26 cellular contexts compared by ENCODE assay signal in the genomic region with DNA sequence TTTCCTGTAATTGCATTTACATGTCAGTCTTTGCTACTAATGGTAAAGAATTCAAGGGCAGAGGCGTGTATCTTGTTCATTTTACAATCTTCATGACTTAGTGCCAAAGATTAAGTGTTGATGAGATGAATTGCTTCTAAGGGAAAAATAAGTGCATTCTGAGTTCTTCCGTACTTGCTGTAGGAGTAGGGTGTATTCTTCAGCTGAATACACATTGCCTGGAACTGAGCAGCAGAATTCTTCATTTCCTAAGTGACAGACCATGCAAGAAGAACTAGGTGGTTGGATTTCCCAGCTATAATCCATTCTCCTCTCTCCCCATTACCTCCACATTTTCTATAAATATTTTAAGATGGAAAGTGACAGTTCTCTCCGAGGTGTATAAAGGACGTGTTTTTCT.
"Had no signal": no experiment of that assay in that cellular context is flagged by ENCODE, and none has a peak within 500 bp of the region (broad histone marks: within the 10 kb centered on the region; RNA-seq: fewer than 3 reads in every experiment).

No MANE protein-coding gene starts in this region.

- H3K4me1 ChIP-seq: stomach, suprapubic skin, testis, thyroid gland, tibial artery, tibial nerve, transverse colon, upper lobe of left lung, upper lobe of right lung, uterus, vagina had no signal

- DNase-seq: stimulated activated CD4-positive, alpha-beta T cell treated with anti-CD3 and anti-CD28 coated beads, Interleukin-2, amount 100 ng/mL, for 48 hours; stimulated activated CD4-positive, alpha-beta T cell treated with anti-CD3 and anti-CD28 coated beads, Interleukin-4, amount 100 ng/mL, for 1 hour; stimulated activated CD4-positive, alpha-beta T cell treated with anti-CD3 and anti-CD28 coated beads, Interleukin-4, amount 100 ng/mL, for 24 hours; stimulated activated CD4-positive, alpha-beta T cell treated with anti-CD3 and anti-CD28 coated beads, Interleukin-4, amount 100 ng/mL, for 4 hours; stimulated activated CD8-positive, alpha-beta memory T cell treated with anti-CD3 and anti-CD28 coated beads, Interleukin-4, amount 100 ng/mL, for 48 hours; stimulated activated naive B cell treated with anti-CD40 and anti-IgM and Interleukin-4, amounts not matched to agents 10 μg/mL and 1 μg/mL and 100 μg/mL, for 72 hours; stimulated activated naive CD4-positive, alpha-beta T cell; stimulated activated naive CD4-positive, alpha-beta T cell treated with Interleukin-2 at 50 U/mL for 16 hours; stimulated activated naive CD8-positive, alpha-beta T cell treated with anti-CD3 and anti-CD28 coated beads, Interleukin-15, amount 100 ng/mL, for 72 hours; stimulated activated naive CD8-positive, alpha-beta T cell treated with anti-CD3 and anti-CD28 coated beads, Interleukin-15, Interleukin-2, amounts not matched to agents 100 U/mL and 50 U/mL, for 24 hours; stomach; substantia nigra; testis; thyroid gland; tibial artery; transverse colon; trophoblast cell; upper lobe of left lung; upper lobe of right lung; uterus had no signal

- H3K27me3 ChIP-seq: stomach, suprapubic skin, testis, thyroid gland, tibial artery, tibial nerve, transverse colon, upper lobe of left lung, uterus, vagina had no signal

- ATAC-seq: stimulated activated effector memory CD8-positive, alpha-beta T cell treated with anti-CD3 and anti-CD28 coated beads, Interleukin-12 subunit alpha, Interleukin-12 subunit beta, amount 100 ng/mL, for 72 hours; stimulated activated memory B cell treated with anti-CD40 and anti-IgM and Interleukin-4, amounts not matched to agents 10 μg/mL and 1 μg/mL and 100 μg/mL, for 72 hours; stimulated activated naive B cell treated with anti-CD40 and anti-IgM and Interleukin-4, amounts not matched to agents 10 μg/mL and 1 μg/mL and 100 μg/mL, for 72 hours; stimulated activated naive CD8-positive, alpha-beta T cell treated with anti-CD3 and anti-CD28 coated beads, Interleukin-15, amount 100 ng/mL, for 72 hours; stimulated activated naive CD8-positive, alpha-beta T cell treated with anti-CD3 and anti-CD28 coated beads, Interleukin-15, Interleukin-2, amounts not matched to agents 100 U/mL and 50 U/mL, for 24 hours; upper lobe of right lung had no signal

- H3K27ac ChIP-seq: stomach, suprapubic skin, testis, thoracic aorta, thyroid gland, tibial artery, tibial nerve, transverse colon, upper lobe of left lung, upper lobe of right lung, uterus, vagina had no signal

- H3K9me3 ChIP-seq: stomach, suprapubic skin, testis, thoracic aorta, thyroid gland, tibial artery, transverse colon, upper lobe of left lung, upper lobe of right lung, uterus, vagina had no signal

- H3K36me3 ChIP-seq: stomach, suprapubic skin, thoracic aorta, thyroid gland, tibial artery, tibial nerve, transverse colon, upper lobe of left lung, upper lobe of right lung, uterus, vagina had no signal

- H3K4me3 ChIP-seq: stomach, suprapubic skin, testis, thoracic aorta, thyroid gland, tibial artery, tibial nerve, transverse colon, upper lobe of left lung, upper lobe of right lung, uterus, vagina had no signal
